In genomic region chr15:95935852-95936251, GRCh38 we compare ENCODE assay signal across 28 cellular contexts.
A peak's percentile ranks its signal among the peaks of the same experiment; 100 is the strongest.
DNase-seq lines count a peak whose midpoint lies in the region; ATAC-seq, FAIRE-seq and TF ChIP-seq lines count a peak whose summit lies in the region.
"Had no signal": no experiment of that assay in that cellular context is flagged by ENCODE, and none has a peak within 500 bp of the region (broad histone marks: within the 10 kb centered on the region; RNA-seq: fewer than 3 reads in every experiment).

No MANE protein-coding gene starts in this region.

- intact Hi-C loops in uterus (cut with DNase I; ENCODE audit: low total_unique reads): no loop called here

- no peak for FAIRE-seq in GM12892 (lab: Jason Lieb, UNC)
- FAIRE-seq: A204.1, GM12878, GM19239 had no signal

- TF ChIP-seq CTCF in choroid plexus epithelial cell (conservative IDR thresholded peaks at IDR 0.05; ENCODE audit: low read depth, low read length): no peak
- no peak for TF ChIP-seq CTCF in nephron (IDR thresholded peaks at IDR 0.05; ENCODE audit: unreplicated experiment in 3 of 3)
- TF ChIP-seq CTCF in thoracic aorta (IDR thresholded peaks at IDR 0.05): no peak
- no peak for TF ChIP-seq CTCF in uterus (IDR thresholded peaks at IDR 0.05)
- TF ChIP-seq CTCF in endodermal cell (conservative IDR thresholded peaks at IDR 0.05): no peak

- DNase-seq in choroid plexus epithelial cell (ENCODE audit: low read depth): peak; percentile 8
- DNase-seq in thoracic aorta (ENCODE audit: low spot score): no peak
- no peak for DNase-seq in uterus
- no peak for DNase-seq in endodermal cell
- no peak for DNase-seq in GM12892 (ENCODE audit: insufficient read length)
- DNase-seq in activated T-cell treated with anti-CD3 and anti-CD28 coated beads, Interleukin-2, amount 50 U/mL, for 1 hour: no peak
- DNase-seq: 8988T; ACHN; BE2C; C1 segment of cervical spinal cord; CD4-positive, alpha-beta memory T cell; CD4-positive, CD25-positive, alpha-beta regulatory T cell; CD8-positive, alpha-beta memory T cell; COR-L47; DMS 273 treated with DMSO at 0.1 percent for 48 hours; DMS153; DMS53; DMS79; DND-41; EL; GDM1 had no signal

- H3K4me1 ChIP-seq in thoracic aorta (ENCODE audit: control insufficient read depth in 1 of 2, low read depth in 2 of 2) (peaks cover 3 to 23% of the 10 kb centered on the region in 2 donors), uterus (peaks cover 0 to 13% of the 10 kb centered on the region in 2 donors), endodermal cell (ENCODE audit: control insufficient read depth, insufficient read depth, low read length) (peaks cover 12% of the 10 kb centered on the region)
- H3K4me1 ChIP-seq: BE2C, BLaER1 had no signal

- H3K27me3 ChIP-seq in thoracic aorta (replicated peaks; ENCODE audit: insufficient read depth) (no peaks in the 10 kb centered on the region), uterus (no peaks in the 10 kb centered on the region), endodermal cell (ENCODE audit: control insufficient read depth, insufficient read depth, low read length, poor library complexity, severe bottlenecking) (no peaks in the 10 kb centered on the region)
- H3K27me3 ChIP-seq: BE2C, BLaER1 had no signal

- TF ChIP-seq POLR2A in uterus (IDR thresholded peaks at IDR 0.05) (no peak), GM12892 (IDR thresholded peaks at IDR 0.05; ENCODE audit: low read depth, low read length) (no peak)

- WGBS in endodermal cell (ENCODE audit: insufficient coverage in 1 of 2, insufficient read length in 1 of 2), 2 experiments: 100% methylated on average over 2 of the region's 2 CpGs; no CpG with 5 or more reads in 1 of the 2 experiments

- H3K9me3 Mint-ChIP-seq in nephron (no peaks in the 10 kb centered on the region), endodermal cell (no peaks in the 10 kb centered on the region)

- peaks cover 67% of the 10 kb centered on the region for H3K4me1 Mint-ChIP-seq in nephron
- H3K4me1 Mint-ChIP-seq in endodermal cell: peaks cover 5% of the 10 kb centered on the region
- H3K4me1 Mint-ChIP-seq: CD14-positive monocyte; CD4-positive, alpha-beta memory T cell; CD4-positive, CD25-positive, alpha-beta regulatory T cell; CD8-positive, alpha-beta memory T cell had no signal

- H3K27me3 Mint-ChIP-seq in nephron (ENCODE audit: low read depth) (no peaks in the 10 kb centered on the region), endodermal cell (ENCODE audit: insufficient read depth) (peaks cover 16% of the 10 kb centered on the region)
- H3K27me3 Mint-ChIP-seq: CD4-positive, alpha-beta memory T cell; CD4-positive, CD25-positive, alpha-beta regulatory T cell; CD8-positive, alpha-beta memory T cell had no signal

- H3K27ac ChIP-seq in thoracic aorta: no peak overlapping the region
- H3K27ac ChIP-seq in uterus: peak overlapping the region; percentile 58 to 78
- no peak overlapping the region for H3K27ac ChIP-seq in endodermal cell (ENCODE audit: low read depth, low read length)
- H3K27ac ChIP-seq: BLaER1 had no signal

- no peak overlapping the region for H3K4me3 Mint-ChIP-seq in nephron
- no peak overlapping the region for H3K4me3 Mint-ChIP-seq in endodermal cell
- H3K4me3 Mint-ChIP-seq: CD14-positive monocyte; CD4-positive, alpha-beta memory T cell; CD4-positive, CD25-positive, alpha-beta regulatory T cell; CD8-positive, alpha-beta memory T cell had no signal

- no peaks in the 10 kb centered on the region for H3K36me3 ChIP-seq in thoracic aorta
- no peaks in the 10 kb centered on the region for H3K36me3 ChIP-seq in uterus
- no peaks in the 10 kb centered on the region for H3K36me3 ChIP-seq in endodermal cell (ENCODE audit: control insufficient read depth, insufficient read depth, low read length)
- H3K36me3 ChIP-seq: BE2C, BLaER1 had no signal

- H3K36me3 Mint-ChIP-seq in nephron (ENCODE audit: low read depth) (no peaks in the 10 kb centered on the region), endodermal cell (ENCODE audit: low read depth) (no peaks in the 10 kb centered on the region)
- H3K36me3 Mint-ChIP-seq: CD14-positive monocyte; CD4-positive, alpha-beta memory T cell; CD4-positive, CD25-positive, alpha-beta regulatory T cell; CD8-positive, alpha-beta memory T cell had no signal

- H3K27ac Mint-ChIP-seq in nephron: peak overlapping the region; percentile 37 to 82 (median 81)
- no peak overlapping the region for H3K27ac Mint-ChIP-seq in endodermal cell
- H3K27ac Mint-ChIP-seq: CD14-positive monocyte; CD4-positive, alpha-beta memory T cell; CD4-positive, CD25-positive, alpha-beta regulatory T cell had no signal

- H3K9me3 ChIP-seq in thoracic aorta (no peaks in the 10 kb centered on the region), uterus (no peaks in the 10 kb centered on the region), endodermal cell (ENCODE audit: control insufficient read depth, low read length) (no peaks in the 10 kb centered on the region)
- H3K9me3 ChIP-seq: BE2C, BLaER1 had no signal

- ATAC-seq in thoracic aorta (ENCODE audit: insufficient number of reproducible peaks, low FRiP score, low read depth): no peak
- no peak for ATAC-seq in GM19397 (IDR thresholded peaks at IDR 0.05; ENCODE audit: unreplicated experiment)
- ATAC-seq: GM12878 had no signal

- H3K4me3 ChIP-seq in choroid plexus epithelial cell (ENCODE audit: low read depth, low read length) (no peak overlapping the region), thoracic aorta (peak overlapping the region; percentile 23), uterus (no peak overlapping the region), endodermal cell (ENCODE audit: low read length) (no peak overlapping the region)
- H3K4me3 ChIP-seq: BLaER1, GM12878 had no signal

- H3K9ac ChIP-seq in endodermal cell (ENCODE audit: extremely low read depth, low read length, poor library complexity, severe bottlenecking): no peak overlapping the region
- H3K9ac ChIP-seq: BLaER1 had no signal

Comparison
In these comparisons a context has a peak if more than half of its experiments do, and no peak if none do; other contexts are left out.
1. H3K27ac ChIP-seq: peak in uterus (2 of 2); none in thoracic aorta (0 of 2) and endodermal cell (single experiment).